In genomic region chr15:88906130-88906529, GRCh38 we compare ENCODE assay signal across 17 cellular contexts. TPM values are rescaled to one million over a fixed set of nuclear protein-coding genes. Genes with fewer than 3 reads are reported as not detected.
DNase-seq lines count a peak whose midpoint lies in the region; TF ChIP-seq lines count a peak whose summit lies in the region.
"Had no signal": no experiment of that assay in that cellular context is flagged by ENCODE, and none has a peak within 500 bp of the region (broad histone marks: within the 10 kb centered on the region; RNA-seq: fewer than 3 reads in every experiment).

No MANE protein-coding gene starts in this region.

- H3K4me3 Mint-ChIP-seq in activated CD4-positive, alpha-beta T cell treated with anti-CD3 and anti-CD28 coated beads, Interleukin-2, amount 10 ng/mL, durations not matched to agents 7 days and 5 days, result no peak overlapping the region
- no peak overlapping the region for H3K4me3 Mint-ChIP-seq in CD4-positive, alpha-beta memory T cell

- CTCF ChIA-PET in activated CD4-positive, alpha-beta T cell treated with anti-CD3 and anti-CD28 coated beads, Interleukin-2, amount 10 ng/mL, durations not matched to agents 7 days and 5 days (lab: Charles Lee), result interaction anchor here (0.6 to 3.4 kb wide), 5 partner anchors 12 to 296 kb away, joined by 3 to 45 read pairs (median 3); no protein-coding TSS in a partner anchor
- CTCF ChIA-PET in CD4-positive, alpha-beta memory T cell (lab: Charles Lee; ENCODE audit: partially characterized antibody), result interaction anchor here (1.3 to 7.1 kb wide), 13 partner anchors 12 to 271 kb away, joined by 3 to 171 read pairs (median 33); partner anchors contain the start of genes ABHD2 and HAPLN3

- peak overlapping the region; percentile 65 for H3K9ac ChIP-seq in adipocyte (ENCODE audit: low read length)
- H3K9ac ChIP-seq: BLaER1 had no signal

- intact Hi-C loops in CD4-positive, alpha-beta memory T cell (cut with micrococcal nuclease), result no loop called here

- peaks cover 58% of the 10 kb centered on the region for H3K79me2 ChIP-seq in osteoblast (ENCODE audit: insufficient read depth, low read length)

- DNase-seq in activated CD4-positive, alpha-beta T cell treated with anti-CD3 and anti-CD28 coated beads, Interleukin-2, amount 10 ng/mL, durations not matched to agents 7 days and 5 days, result no peak
- DNase-seq in activated CD4-positive, alpha-beta T cell treated with anti-CD3 and anti-CD28 coated beads for 1 hour, result no peak
- no peak for DNase-seq in CD4-positive, alpha-beta memory T cell
- no peak for DNase-seq in adipocyte (ENCODE audit: low read depth)
- peak; percentile 21 for DNase-seq in osteoblast (ENCODE audit: insufficient read length, low spot score, missing footprints)
- no peak for DNase-seq in T-helper 9 cell
- no peak for DNase-seq in HUDEP-2 (lab: John Stamatoyannopoulos, UW; ENCODE audit: unreplicated experiment in 76 of 76)
- DNase-seq in anterior cingulate cortex (lab: John Stamatoyannopoulos, UW), result no peak
- DNase-seq: Caco-2, Kasumi-1, NCI-H1417, NCI-H2029, NCI-H510A, NCI-H82, Peyer's patch had no signal

- no peak overlapping the region for H2AFZ ChIP-seq in osteoblast (ENCODE audit: low read length)

- peaks cover 29% of the 10 kb centered on the region for H3K36me3 Mint-ChIP-seq in activated CD4-positive, alpha-beta T cell treated with anti-CD3 and anti-CD28 coated beads, Interleukin-2, amount 10 ng/mL, durations not matched to agents 7 days and 5 days (ENCODE audit: low read depth)
- H3K36me3 Mint-ChIP-seq in CD4-positive, alpha-beta memory T cell, result peaks cover 9 to 10% of the 10 kb centered on the region in 2 donors

- no peaks in the 10 kb centered on the region for H3K27me3 Mint-ChIP-seq in activated CD4-positive, alpha-beta T cell treated with anti-CD3 and anti-CD28 coated beads, Interleukin-2, amount 10 ng/mL, durations not matched to agents 7 days and 5 days
- no peaks in the 10 kb centered on the region for H3K27me3 Mint-ChIP-seq in CD4-positive, alpha-beta memory T cell

- H3K27ac Mint-ChIP-seq in activated CD4-positive, alpha-beta T cell treated with anti-CD3 and anti-CD28 coated beads, Interleukin-2, amount 10 ng/mL, durations not matched to agents 7 days and 5 days, result peak overlapping the region; percentile 72
- H3K27ac Mint-ChIP-seq in CD4-positive, alpha-beta memory T cell, result peak overlapping the region; percentile 94 to 98 (median 96)

- peaks cover 38% of the 10 kb centered on the region for H3K4me1 ChIP-seq in CD4-positive, alpha-beta memory T cell (ENCODE audit: insufficient read depth, low read length)
- H3K4me1 ChIP-seq in adipocyte (ENCODE audit: control insufficient read depth, insufficient read depth, low read length) (peaks cover 41% of the 10 kb centered on the region), osteoblast (ENCODE audit: insufficient read depth, low read length) (peaks cover 35% of the 10 kb centered on the region)

- H3K4me1 Mint-ChIP-seq in activated CD4-positive, alpha-beta T cell treated with anti-CD3 and anti-CD28 coated beads, Interleukin-2, amount 10 ng/mL, durations not matched to agents 7 days and 5 days, result peaks cover 38% of the 10 kb centered on the region
- H3K4me1 Mint-ChIP-seq in CD4-positive, alpha-beta memory T cell, result peaks cover 26 to 72% (median 46%) of the 10 kb centered on the region in 4 donors

- POLR2A ChIA-PET in activated CD4-positive, alpha-beta T cell treated with anti-CD3 and anti-CD28 coated beads, Interleukin-2, amount 10 ng/mL, durations not matched to agents 7 days and 5 days (lab: Charles Lee), result no interaction called here
- POLR2A ChIA-PET in CD4-positive, alpha-beta memory T cell (lab: Charles Lee; ENCODE audit: partially characterized antibody), result interaction anchor here (1.9 to 3.8 kb wide), 2 partner anchors 12 to 268 kb away, joined by 11 to 78 read pairs; partner anchors contain the start of genes HAPLN3 and ISG20

- peaks cover 70% of the 10 kb centered on the region for H4K20me1 ChIP-seq in osteoblast (ENCODE audit: insufficient read depth, low read length)

- H3K9me3 Mint-ChIP-seq in activated CD4-positive, alpha-beta T cell treated with anti-CD3 and anti-CD28 coated beads, Interleukin-2, amount 10 ng/mL, durations not matched to agents 7 days and 5 days, result no peaks in the 10 kb centered on the region
- H3K9me3 Mint-ChIP-seq in CD4-positive, alpha-beta memory T cell, result no peaks in the 10 kb centered on the region

- H3K27ac ChIP-seq in CD4-positive, alpha-beta memory T cell (ENCODE audit: low read depth, low read length), result no peak overlapping the region
- H3K27ac ChIP-seq in osteoblast (ENCODE audit: low read depth, low read length), result no peak overlapping the region
- H3K27ac ChIP-seq: 22Rv1, BLaER1, Peyer's patch had no signal

- no peaks in the 10 kb centered on the region for H3K27me3 ChIP-seq in CD4-positive, alpha-beta memory T cell (ENCODE audit: insufficient read depth, low read length)
- H3K27me3 ChIP-seq in adipocyte (replicated peaks; ENCODE audit: control insufficient read depth, insufficient read depth, low read length) (no peaks in the 10 kb centered on the region), osteoblast (ENCODE audit: insufficient read depth, low read length) (no peaks in the 10 kb centered on the region)
- H3K27me3 ChIP-seq: BLaER1, Peyer's patch had no signal

- H3K36me3 ChIP-seq in CD4-positive, alpha-beta memory T cell (ENCODE audit: insufficient read depth, low read length), result peaks cover 8% of the 10 kb centered on the region
- H3K36me3 ChIP-seq in adipocyte (ENCODE audit: control insufficient read depth, insufficient read depth, low read length, severe bottlenecking) (peaks cover 86% of the 10 kb centered on the region), osteoblast (ENCODE audit: insufficient read depth, low read length) (peaks cover 95% of the 10 kb centered on the region)
- H3K36me3 ChIP-seq: Peyer's patch had no signal

- no peak for TF ChIP-seq CTCF in osteoblast (IDR thresholded peaks at IDR 0.05; ENCODE audit: extremely low read depth, low read depth, low read length)

- no peak overlapping the region for H3K4me3 ChIP-seq in CD4-positive, alpha-beta memory T cell (ENCODE audit: low read length in 2 of 2)
- H3K4me3 ChIP-seq in adipocyte (ENCODE audit: low read length) (no peak overlapping the region), osteoblast (ENCODE audit: insufficient read depth, low read length) (no peak overlapping the region)
- H3K4me3 ChIP-seq: BLaER1, Peyer's patch had no signal

- no peaks in the 10 kb centered on the region for H3K9me3 ChIP-seq in CD4-positive, alpha-beta memory T cell (ENCODE audit: control insufficient read depth in 1 of 2, low read length in 2 of 2)
- H3K9me3 ChIP-seq in adipocyte (ENCODE audit: control insufficient read depth, low read length) (no peaks in the 10 kb centered on the region), osteoblast (ENCODE audit: low read depth, low read length) (no peaks in the 10 kb centered on the region)
- H3K9me3 ChIP-seq: BLaER1, Caco-2, Peyer's patch had no signal

- H3K4me2 ChIP-seq in osteoblast (ENCODE audit: insufficient read depth, low read length), result no peak overlapping the region
- H3K4me2 ChIP-seq: BLaER1 had no signal

RNA-seq across cellular contexts. Expression of gene MFGE8, which starts 7.0 kb away (rescaled TPM):
- total RNA-seq in activated CD4-positive, alpha-beta T cell treated with anti-CD3 and anti-CD28 coated beads, Interleukin-2, amount 10 ng/mL, durations not matched to agents 7 days and 5 days, result 10 to 100 TPM; 57.9 to 58.5 TPM
- 100 to 1,000 TPM in 1 of 2 experiments, 10 to 100 TPM in 1; 92.8 to 102 TPM for total RNA-seq in CD4-positive, alpha-beta memory T cell
- polyA plus RNA-seq in CD4-positive, alpha-beta memory T cell, result 10 to 100 TPM in 1 of 2 donors, 1 to 10 TPM in 1; 5.1 to 13.0 TPM
- 195 and 209 TPM in 2 replicates for total RNA-seq in osteoblast

RNA-seq across cellular contexts. Expression of gene HAPLN3, which starts 10.8 kb away (rescaled TPM):
- 10 to 100 TPM; 75.4 to 86.1 TPM for total RNA-seq in activated CD4-positive, alpha-beta T cell treated with anti-CD3 and anti-CD28 coated beads, Interleukin-2, amount 10 ng/mL, durations not matched to agents 7 days and 5 days
- 100 to 1,000 TPM; 124 to 126 TPM for total RNA-seq in CD4-positive, alpha-beta memory T cell
- polyA plus RNA-seq in CD4-positive, alpha-beta memory T cell, result 10 to 100 TPM; 40.7 to 44.7 TPM
- total RNA-seq in osteoblast, result 14.7 and 18.8 TPM in 2 replicates
